In genomic region chr16:80948886-80949502, GRCh38 we compare ENCODE assay signal across 9 cellular contexts. TPM values are rescaled to one million over a fixed set of nuclear protein-coding genes. Genes with fewer than 3 reads are reported as not detected.
DNase-seq lines count a peak whose midpoint lies in the region; ATAC-seq and TF ChIP-seq lines count a peak whose summit lies in the region.
"Had no signal": no experiment of that assay in that cellular context is flagged by ENCODE, and none has a peak within 500 bp of the region (broad histone marks: within the 10 kb centered on the region; RNA-seq: fewer than 3 reads in every experiment).

No MANE protein-coding gene starts in this region.

- H3K27ac ChIP-seq in HL-60 (replicated peaks) (no peak overlapping the region), heart left ventricle (no peak overlapping the region)
- H3K27ac ChIP-seq: A549 had no signal

- H3K4me3 ChIP-seq in HL-60 (replicated peaks; ENCODE audit: insufficient read depth, low read length), result no peak overlapping the region
- no peak overlapping the region for H3K4me3 ChIP-seq in heart left ventricle
- H3K4me3 ChIP-seq: A549 had no signal

- ATAC-seq in heart left ventricle (peak in 3 of 4 donors; percentile 39 to 72 (median 63)), GM21529 (IDR thresholded peaks at IDR 0.05; ENCODE audit: unreplicated experiment) (no peak), HG02610 (IDR thresholded peaks at IDR 0.05; ENCODE audit: unreplicated experiment) (no peak)

- TF ChIP-seq POLR2A in heart left ventricle (IDR thresholded peaks at IDR 0.05), result no peak

- H3K27me3 ChIP-seq in HL-60 (ENCODE audit: insufficient read depth, poor library complexity, severe bottlenecking) (no peaks in the 10 kb centered on the region), heart left ventricle (no peaks in the 10 kb centered on the region)

- 28 to 34% (median 29%) methylated on average over 7 of the region's 7 CpGs; no CpG with 5 or more reads in 1 of the 4 donors for whole genome bisulfite sequencing in heart left ventricle, 4 donors

- DNase-seq in DMS53 (lab: John Stamatoyannopoulos, UW) (peak; percentile 61), DMS53 treated with DMSO at 0.1 percent for 48 hours (lab: John Stamatoyannopoulos, UW; ENCODE audit: unreplicated experiment) (no peak), HL-60 (ENCODE audit: low read depth in 1 of 2, low spot score in 1 of 2) (peak in 1 of 2 experiments; percentile 31), heart left ventricle (peak in 4 of 5 donors; percentile 32 to 73 (median 46))
- DNase-seq in activated CD4-positive, alpha-beta T cell treated with anti-CD3 and anti-CD28 coated beads, Interleukin-2, amount 50 U/mL, for 48 hours, result peak; percentile 65 to 68
- DNase-seq in stimulated activated CD4-positive, alpha-beta T cell treated with anti-CD3 and anti-CD28 coated beads, Interleukin-12 subunit alpha, Interleukin-12 subunit beta, amount 100 ng/mL, for 48 hours (ENCODE audit: low read depth in 2 of 3, low spot score in 1 of 3), result peak; percentile 14 to 45 (median 39)

- peaks cover 0 to 4% (median 0%) of the 10 kb centered on the region in 12 donors for H3K4me1 ChIP-seq in heart left ventricle
- H3K4me1 ChIP-seq: A549 had no signal

- intact Hi-C loops in heart left ventricle (cut with DNase I), result loop anchor here in 1 of 10 donors (2.0 kb wide), 1 partner anchor 24 kb away; no protein-coding TSS in a partner anchor

- no peaks in the 10 kb centered on the region for H3K36me3 ChIP-seq in heart left ventricle

- H3K9me3 ChIP-seq in heart left ventricle, result peaks cover 0 to 11% (median 0%) of the 10 kb centered on the region in 12 donors
- H3K9me3 ChIP-seq: A549 had no signal

- TF ChIP-seq CTCF in HL-60 (IDR thresholded peaks at IDR 0.05; ENCODE audit: insufficient read depth, low read length) (peak; percentile 27), heart left ventricle (IDR thresholded peaks at IDR 0.05) (peak in 11 of 12 donors; percentile 20 to 72 (median 56))

RNA-seq across cellular contexts. Expression of gene CMC2, which starts 57.7 kb away (rescaled TPM):
- total RNA-seq in heart left ventricle, result 100 to 1,000 TPM in 8 of 9 donors, 10 to 100 TPM in 1; 89.0 to 182 (median 132) TPM
- 100 to 1,000 TPM; 196 to 377 TPM for polyA plus RNA-seq in heart left ventricle

RNA-seq across cellular contexts. Expression of gene CENPN, which starts 58.0 kb away (rescaled TPM):
- total RNA-seq in heart left ventricle, result 10 to 100 TPM in 6 of 9 donors, 1 to 10 TPM in 3; 7.0 to 14.8 (median 10.3) TPM
- polyA plus RNA-seq in heart left ventricle, result 10 to 100 TPM in 1 of 2 donors, 1 to 10 TPM in 1; 1.9 to 11.9 TPM

Comparison
In these comparisons a context has a peak if more than half of its experiments do, and no peak if none do; other contexts are left out.
1. ATAC-seq: peak in heart left ventricle (3 of 4); none in GM21529 (single experiment) and HG02610 (single experiment).